In the genomic region with DNA sequence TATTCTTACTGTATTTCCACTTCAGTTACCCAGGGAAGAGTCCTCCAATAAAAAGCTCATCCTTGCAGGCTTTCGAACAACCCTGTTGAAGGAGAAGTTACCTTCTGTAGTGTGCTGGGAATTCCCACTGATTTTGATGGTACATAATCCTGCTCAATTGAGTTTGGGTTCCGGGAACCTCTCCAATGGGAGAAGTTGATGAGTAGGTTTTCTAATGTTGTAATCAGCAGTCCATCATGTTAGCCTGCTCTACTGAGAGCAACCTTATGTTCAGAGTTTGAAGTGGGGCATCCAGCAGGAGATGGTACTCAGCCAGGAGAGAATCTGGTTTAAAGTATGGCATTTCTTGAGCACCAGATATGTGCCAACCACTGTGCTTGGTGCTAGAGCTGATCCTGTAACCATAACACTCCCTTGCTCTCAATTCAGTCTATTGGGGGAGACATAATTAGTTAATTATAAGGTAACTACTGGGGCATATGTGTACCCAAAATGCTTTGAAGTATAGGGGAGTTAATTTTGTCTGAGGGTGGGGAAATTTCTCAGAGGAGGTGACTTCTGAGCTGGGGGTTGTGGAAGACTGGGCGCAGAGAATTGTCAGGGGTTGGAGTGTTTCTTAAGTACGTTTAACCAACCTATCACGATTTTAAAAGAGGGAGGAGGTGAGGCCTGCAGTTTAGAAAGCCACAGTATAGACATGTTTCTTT, we compare ENCODE assay signal across 7 cellular contexts. TPM values are rescaled to one million over a fixed set of nuclear protein-coding genes. Genes with fewer than 3 reads are reported as not detected.
A peak's percentile ranks its signal among the peaks of the same experiment; 100 is the strongest.
DNase-seq lines count a peak whose midpoint lies in the region; ATAC-seq, FAIRE-seq and TF ChIP-seq lines count a peak whose summit lies in the region.

No MANE protein-coding gene starts in this region.

- peaks cover 6% of the 10 kb centered on the region for H3K79me1 ChIP-seq in H9 (ENCODE audit: insufficient read depth, low read depth, low read length, poor library complexity, severe bottlenecking)

- no peak overlapping the region for H2BK12ac ChIP-seq in H9 (ENCODE audit: insufficient read length, low read depth, low read length)

- TF ChIP-seq CTCF in H9 (conservative IDR thresholded peaks at IDR 0.05) (no peak), fibroblast of the aortic adventitia (IDR thresholded peaks at IDR 0.05; ENCODE audit: insufficient read depth, low read length) (no peak), GM10266 (IDR thresholded peaks at IDR 0.05; ENCODE audit: control insufficient read depth, insufficient read depth, low read depth, missing control alignments) (no peak)

- H2AFZ ChIP-seq in H9 (ENCODE audit: low read length) = no peak overlapping the region

- peak overlapping the region; percentile 74 for H3K4me2 ChIP-seq in H9 (ENCODE audit: insufficient read depth, insufficient read length, low read length)

- H2BK120ac ChIP-seq in H9 (ENCODE audit: low read depth, low read length, poor library complexity, severe bottlenecking) = no peak overlapping the region

- H3K14ac ChIP-seq in H9 (ENCODE audit: insufficient read depth, low read length) = no peak overlapping the region

- H3K9me3 Mint-ChIP-seq in H9 = no peaks in the 10 kb centered on the region

- no peak overlapping the region for H2BK15ac ChIP-seq in H9 (ENCODE audit: low read depth, low read length)

- H3K27me3 ChIP-seq in H9 (ENCODE audit: insufficient read depth, low read length) (peaks cover 7% of the 10 kb centered on the region; the same call in 1 of the 2 replicates), SJCRH30 (no peaks in the 10 kb centered on the region), small intestine (ENCODE audit: control insufficient read depth in 2 of 2, insufficient read depth in 2 of 2, low read length in 2 of 2) (no peaks in the 10 kb centered on the region)

- H3K4ac ChIP-seq in H9 (ENCODE audit: low read depth, low read length) = no peak overlapping the region

- H3K4me1 ChIP-seq in H9 (ENCODE audit: insufficient read depth, low read length) (peaks cover 9% of the 10 kb centered on the region), SJCRH30 (peaks cover 27% of the 10 kb centered on the region), small intestine (ENCODE audit: control insufficient read depth in 2 of 2, insufficient read depth in 1 of 2, low read depth in 1 of 2, low read length in 1 of 2) (peaks cover 6 to 19% of the 10 kb centered on the region in 2 donors)

- peaks cover 62 to 70% of the 10 kb centered on the region in 2 experiments for H3K4me1 Mint-ChIP-seq in H9

- no peak overlapping the region for H2BK20ac ChIP-seq in H9 (ENCODE audit: low read depth, low read length, poor library complexity, severe bottlenecking)

- no peak overlapping the region for H2BK5ac ChIP-seq in H9 (ENCODE audit: insufficient read length, low read length)

- H3T11ph ChIP-seq in H9 (ENCODE audit: low read length) = no peak overlapping the region

- no peak overlapping the region for H3K9ac ChIP-seq in H9 (ENCODE audit: extremely low read depth, insufficient read length, low read length)

- ATAC-seq in HG03457 (IDR thresholded peaks at IDR 0.05; ENCODE audit: unreplicated experiment) = no peak

- H3K56ac ChIP-seq in H9 (ENCODE audit: insufficient read length, low read depth, low read length) = no peak overlapping the region

- no peak overlapping the region for H4K8ac ChIP-seq in H9 (replicated peaks; ENCODE audit: insufficient read length, low read depth, low read length)

- H3K36me3 ChIP-seq in SJCRH30 (peaks cover 37% of the 10 kb centered on the region), small intestine (ENCODE audit: control insufficient read depth in 2 of 2, insufficient read depth in 2 of 2, low read length in 2 of 2) (no peaks in the 10 kb centered on the region)

- H3K23me2 ChIP-seq in H9 (ENCODE audit: insufficient read length, low read depth, low read length, poor library complexity, severe bottlenecking) = peaks cover 13% of the 10 kb centered on the region

- peak overlapping the region; percentile 85 for H3K4me3 ChIP-seq in SJCRH30
- peak overlapping the region; percentile 90 for H3K4me3 ChIP-seq in fibroblast of the aortic adventitia (ENCODE audit: low read depth, low read length)
- peak overlapping the region in 1 of 2 donors; percentile 95 for H3K4me3 ChIP-seq in small intestine (ENCODE audit: low read depth in 1 of 2, low read length in 2 of 2)

- peaks cover 28% of the 10 kb centered on the region; the same call in 1 of the 2 replicates for H3K79me2 ChIP-seq in H9 (ENCODE audit: insufficient read depth, low read length)

- H3K36me3 Mint-ChIP-seq in H9 (ENCODE audit: insufficient read depth in 1 of 3, low read depth in 3 of 3) = peaks cover 27 to 41% (median 37%) of the 10 kb centered on the region in 3 experiments; a peak in 6 of 7 replicates

- H3K4me3 Mint-ChIP-seq in H9 = peak overlapping the region; percentile 88

- no peak overlapping the region for H4K91ac ChIP-seq in H9 (ENCODE audit: insufficient read length, low read depth, low read length)

- WGBS in H9 (ENCODE audit: extremely low coverage, insufficient read length, low lambda C conversion rate) = no CpG with 5 or more reads among the region's 5 CpGs
- 38 to 45% (median 39%) methylated on average over 5 of the region's 5 CpGs for WGBS in small intestine, 3 donors

- no peaks in the 10 kb centered on the region for H4K20me1 ChIP-seq in H9 (ENCODE audit: control insufficient read depth, insufficient read depth, insufficient read length)

- H3K27ac ChIP-seq in H9 (ENCODE audit: insufficient read length, low read depth, low read length) = no peak overlapping the region
- no peak overlapping the region for H3K27ac ChIP-seq in SJCRH30
- H3K27ac ChIP-seq in small intestine (ENCODE audit: low read depth in 1 of 2, low read length in 1 of 2) = peak overlapping the region; percentile 36 to 61

- no peak overlapping the region for H3K23ac ChIP-seq in H9 (ENCODE audit: insufficient read length, low read depth, low read length)

- no peak overlapping the region for H2AK5ac ChIP-seq in H9 (ENCODE audit: insufficient read length, low read length)

- DNase-seq in H9 (no peak), SJCRH30 (no peak), fibroblast of the aortic adventitia (ENCODE audit: low read depth) (peak; percentile 71), small intestine (peak; percentile 46), GM10266 (ENCODE audit: extremely low spot score) (no peak), GF-D8 (lab: John Stamatoyannopoulos, UW) (no peak)

- H3K27me3 Mint-ChIP-seq in H9 (ENCODE audit: low read depth) = peaks cover 39% of the 10 kb centered on the region

- no peak overlapping the region for H3K27ac Mint-ChIP-seq in H9

- no peak for FAIRE-seq in small intestine (lab: Jason Lieb, UNC)

- no peak overlapping the region for H3K18ac ChIP-seq in H9 (ENCODE audit: insufficient read length, low read depth, low read length)

- H3K9me3 ChIP-seq in H9 (ENCODE audit: control insufficient read depth, low read depth, low read length) = no peaks in the 10 kb centered on the region
- H3K9me3 ChIP-seq in SJCRH30 (replicated peaks) = no peaks in the 10 kb centered on the region
- H3K9me3 ChIP-seq in small intestine (ENCODE audit: control insufficient read depth, low read depth) = no peaks in the 10 kb centered on the region

- H4K5ac ChIP-seq in H9 (ENCODE audit: insufficient read length, low read depth, low read length) = no peak overlapping the region

RNA-seq across cellular contexts. Expression of a gene that starts 2.1 kb away (rescaled TPM):
- total RNA-seq in H9 (2021) (96.4 and 98.5 TPM in 2 replicates), fibroblast of the aortic adventitia (ENCODE audit: low replicate concordance) (8.3 and 12.0 TPM in 2 replicates)
- 67.0 and 71.9 TPM in 2 replicates for total RNA-seq in SJCRH30 (2014; rRNA removed; shearing (Covaris generic))
- 10 to 100 TPM; 46.2 to 72.4 (median 67.1) TPM for polyA plus RNA-seq in small intestine

Comparison
In these comparisons a context has a peak if more than half of its experiments do, and no peak if none do; other contexts are left out.
1. DNase-seq: peak in fibroblast of the aortic adventitia (single experiment) and small intestine (single experiment); none in H9 (single experiment), SJCRH30 (0 of 2), GM10266 (single experiment) and GF-D8 (single experiment).
2. H3K27ac ChIP-seq: peak in small intestine (2 of 2); none in H9 (single experiment) and SJCRH30 (single experiment).